Comparison of ENCODE assay signal across 23 cellular contexts in the genomic region with DNA sequence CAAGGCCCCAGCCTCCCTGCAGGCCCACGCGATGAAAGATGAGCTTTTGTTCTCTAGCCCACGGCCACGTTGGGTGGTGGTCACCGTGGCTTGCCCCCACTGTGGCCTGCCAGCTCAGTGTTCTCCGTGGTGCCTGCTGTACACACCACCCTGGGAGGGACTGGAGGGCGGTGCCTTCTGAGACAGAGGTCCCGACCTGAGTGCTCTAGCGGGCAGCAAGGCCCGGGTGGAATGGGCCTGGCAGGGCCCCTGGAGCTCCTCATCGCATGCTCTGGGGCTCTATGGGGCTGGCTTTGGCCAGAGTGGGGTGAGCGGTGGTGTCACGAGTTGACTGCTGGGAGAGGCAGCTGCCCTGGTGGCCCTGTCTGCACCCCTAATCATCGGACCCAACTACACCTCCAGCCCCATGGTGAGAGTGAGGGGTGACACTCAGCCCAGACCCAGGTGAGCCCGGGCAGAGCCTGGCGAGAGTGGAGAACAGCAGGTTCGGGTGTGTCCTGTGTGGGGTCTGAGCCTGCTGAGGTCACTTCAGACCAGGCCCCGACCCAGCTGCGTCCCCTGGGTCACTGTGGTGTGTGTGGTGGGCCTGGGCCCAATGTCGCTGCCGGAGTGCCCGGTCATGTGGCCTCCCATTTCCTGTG.
DNase-seq lines count a peak whose midpoint lies in the region; ATAC-seq and TF ChIP-seq lines count a peak whose summit lies in the region.
"Had no signal": no experiment of that assay in that cellular context is flagged by ENCODE, and none has a peak within 500 bp of the region (broad histone marks: within the 10 kb centered on the region; RNA-seq: fewer than 3 reads in every experiment).

No MANE protein-coding gene starts in this region.

- H3K4me3 Mint-ChIP-seq in osteocyte (ENCODE audit: unreplicated experiment): no peak overlapping the region
- H3K4me3 Mint-ChIP-seq: IgD-negative memory B cell had no signal

- no peak overlapping the region for H3K4me3 ChIP-seq in right atrium auricular region
- no peak overlapping the region for H3K4me3 ChIP-seq in left ventricle myocardium inferior
- H3K4me3 ChIP-seq in vagina: no peak overlapping the region
- no peak overlapping the region for H3K4me3 ChIP-seq in mucosa of descending colon
- H3K4me3 ChIP-seq in psoas muscle: no peak overlapping the region
- H3K4me3 ChIP-seq: GM12878, SJSA1 had no signal

- H3K27ac Mint-ChIP-seq in osteocyte (ENCODE audit: unreplicated experiment): no peak overlapping the region
- H3K27ac Mint-ChIP-seq: IgD-negative memory B cell had no signal

- no peak for TF ChIP-seq CTCF in right atrium auricular region (IDR thresholded peaks at IDR 0.05)
- TF ChIP-seq CTCF in left ventricle myocardium inferior (IDR thresholded peaks at IDR 0.05; ENCODE audit: borderline replicate concordance): no peak
- no peak for TF ChIP-seq CTCF in osteocyte (IDR thresholded peaks at IDR 0.05)
- no peak for TF ChIP-seq CTCF in vagina (IDR thresholded peaks at IDR 0.05)
- no peak for TF ChIP-seq CTCF in mucosa of descending colon (IDR thresholded peaks at IDR 0.05)
- no peak for TF ChIP-seq CTCF in psoas muscle (IDR thresholded peaks at IDR 0.05)

- no peaks in the 10 kb centered on the region for H3K36me3 ChIP-seq in right atrium auricular region
- H3K36me3 ChIP-seq in left ventricle myocardium inferior: no peaks in the 10 kb centered on the region
- H3K36me3 ChIP-seq in vagina: no peaks in the 10 kb centered on the region
- no peaks in the 10 kb centered on the region for H3K36me3 ChIP-seq in mucosa of descending colon (ENCODE audit: low read depth)
- no peaks in the 10 kb centered on the region for H3K36me3 ChIP-seq in psoas muscle (ENCODE audit: insufficient read depth in 1 of 2, low read depth in 1 of 2)
- H3K36me3 ChIP-seq: BE2C, SJSA1 had no signal

- H3K27me3 ChIP-seq in right atrium auricular region (no peaks in the 10 kb centered on the region), left ventricle myocardium inferior (ENCODE audit: low read depth) (peaks cover 6% of the 10 kb centered on the region), vagina (no peaks in the 10 kb centered on the region), psoas muscle (ENCODE audit: insufficient read depth in 3 of 3, low read length in 2 of 3) (peaks cover 0 to 1% (median 0%) of the 10 kb centered on the region in 3 donors)
- H3K27me3 ChIP-seq: BE2C, SJSA1 had no signal

- no peaks in the 10 kb centered on the region for H3K9me3 ChIP-seq in right atrium auricular region
- no peaks in the 10 kb centered on the region for H3K9me3 ChIP-seq in left ventricle myocardium inferior (replicated peaks)
- no peaks in the 10 kb centered on the region for H3K9me3 ChIP-seq in vagina
- no peaks in the 10 kb centered on the region for H3K9me3 ChIP-seq in mucosa of descending colon
- no peaks in the 10 kb centered on the region for H3K9me3 ChIP-seq in psoas muscle
- H3K9me3 ChIP-seq: BE2C had no signal

- TF ChIP-seq POLR2A in vagina (IDR thresholded peaks at IDR 0.05): no peak

- WGBS in psoas muscle, 3 donors: 85 to 88% (median 88%) methylated on average over 22 of the region's 22 CpGs

- DNase-seq in right atrium auricular region (ENCODE audit: low spot score) (peak; percentile 48), left ventricle myocardium inferior (no peak), islet precursor cell (peak; percentile 22), osteocyte (ENCODE audit: extremely low spot score, unreplicated experiment) (peak; percentile 77), vagina (ENCODE audit: extremely low spot score in 2 of 2) (peak; percentile 69 to 92), mucosa of descending colon (no peak), psoas muscle (no peak)
- DNase-seq: BE2C, DMS79 treated with DMSO at 0.1 percent for 48 hours, GOT3, Kasumi-1, NCI-H1417, NCI-H1694 treated with DMSO at 0.1 percent for 48 hours, NCI-H2081 treated with DMSO at 0.1 percent for 48 hours, NCI-H2171 treated with DMSO at 0.1 percent for 48 hours, NCI-H524 treated with DMSO at 0.1 percent for 48 hours, NCI-H82, OCI-M1 had no signal

- no peaks in the 10 kb centered on the region for H3K4me1 ChIP-seq in right atrium auricular region
- H3K4me1 ChIP-seq in left ventricle myocardium inferior: no peaks in the 10 kb centered on the region
- peaks cover 6% of the 10 kb centered on the region for H3K4me1 ChIP-seq in vagina
- no peaks in the 10 kb centered on the region for H3K4me1 ChIP-seq in mucosa of descending colon (ENCODE audit: low read depth)
- no peaks in the 10 kb centered on the region for H3K4me1 ChIP-seq in psoas muscle
- H3K4me1 ChIP-seq: BE2C had no signal

- ATAC-seq in mucosa of descending colon (no peak), psoas muscle (no peak), HG02763 (IDR thresholded peaks at IDR 0.05; ENCODE audit: unreplicated experiment) (no peak)
- ATAC-seq: GM12878, HCT116 had no signal

- no peaks in the 10 kb centered on the region for H3K27me3 Mint-ChIP-seq in osteocyte (ENCODE audit: unreplicated experiment)
- H3K27me3 Mint-ChIP-seq: IgD-negative memory B cell had no signal

- H3K4me1 Mint-ChIP-seq in osteocyte (ENCODE audit: unreplicated experiment): no peaks in the 10 kb centered on the region

- H3K36me3 Mint-ChIP-seq in osteocyte (ENCODE audit: unreplicated experiment): no peaks in the 10 kb centered on the region
- H3K36me3 Mint-ChIP-seq: IgD-negative memory B cell had no signal

- intact Hi-C loops in left ventricle myocardium inferior (cut with micrococcal nuclease) (no loop called here), vagina (cut with DNase I) (no loop called here), mucosa of descending colon (cut with DNase I, micrococcal nuclease) (no loop called here), psoas muscle (cut with DNase I) (no loop called here)

- H3K27ac ChIP-seq in right atrium auricular region (no peak overlapping the region), left ventricle myocardium inferior (replicated peaks) (no peak overlapping the region), vagina (no peak overlapping the region), psoas muscle (no peak overlapping the region)
- H3K27ac ChIP-seq: SJSA1 had no signal

- peaks cover 15% of the 10 kb centered on the region for H3K9me3 Mint-ChIP-seq in osteocyte (ENCODE audit: unreplicated experiment)

Comparison
In these comparisons a context has a peak if more than half of its experiments do, and no peak if none do; other contexts are left out.
1. DNase-seq: peak in right atrium auricular region (single experiment), islet precursor cell (single experiment), osteocyte (single experiment) and vagina (2 of 2); none in left ventricle myocardium inferior (single experiment), mucosa of descending colon (0 of 3) and psoas muscle (0 of 2).